ENCODE assay signal across 1 cellular context in genomic region chr3:52225452-52226228, GRCh38.
TF ChIP-seq lines count a peak whose summit lies in the region.

TLR9 (minus strand) TSS chr3:52225645; CDS start chr3:52225529, 116 bp downstream.

TF ChIP-seq in GM12878, 131 proteins besides CTCF, POLR2A, EP300 and RAD21 (continues in another document):
- no peak for TF ChIP-seq CUX1 (IDR thresholded peaks at IDR 0.05; ENCODE audit: insufficient replicate concordance, low read depth, low read length)
- TF ChIP-seq LARP7 (IDR thresholded peaks at IDR 0.05): no peak
- TF ChIP-seq ATF3 (IDR thresholded peaks at IDR 0.05; ENCODE audit: borderline replicate concordance, extremely low read depth, low read depth, low read length): no peak
- no peak for TF ChIP-seq ELK1 (IDR thresholded peaks at IDR 0.05; ENCODE audit: low read depth, low read length)
- no peak; the same call in 1 of the 2 replicates for TF ChIP-seq ATF7 (IDR thresholded peaks at IDR 0.05; ENCODE audit: low read depth)
- TF ChIP-seq SMC3 (IDR thresholded peaks at IDR 0.05; ENCODE audit: borderline replicate concordance, low read length): no peak
- TF ChIP-seq TCF7 (IDR thresholded peaks at IDR 0.05; ENCODE audit: borderline replicate concordance): no peak
- no peak; the same call in none of the 2 replicates for TF ChIP-seq DPF2 (IDR thresholded peaks at IDR 0.05)
- no peak for TF ChIP-seq ZBTB40 (IDR thresholded peaks at IDR 0.05; ENCODE audit: borderline replicate concordance)
- no peak for TF ChIP-seq BCL3 (IDR thresholded peaks at IDR 0.05; ENCODE audit: borderline replicate concordance, insufficient read depth, low read depth, low read length, poor library complexity, severe bottlenecking)
- 0 out of 2 replicates have a peak, but pooled peaks have one; percentile 30 for TF ChIP-seq TAF1 (IDR thresholded peaks at IDR 0.05; ENCODE audit: borderline replicate concordance, low read depth, low read length)
- TF ChIP-seq SREBF2 (IDR thresholded peaks at IDR 0.05; ENCODE audit: low read length): no peak
- peak; percentile 82 for TF ChIP-seq MEF2B (IDR thresholded peaks at IDR 0.05; ENCODE audit: partially characterized antibody, poor library complexity, severe bottlenecking)
- TF ChIP-seq YBX1 (IDR thresholded peaks at IDR 0.05): no peak
- TF ChIP-seq CREB1 (IDR thresholded peaks at IDR 0.05; ENCODE audit: low read depth): no peak
- TF ChIP-seq SMARCA5 (IDR thresholded peaks at IDR 0.05): peak; percentile 47; the same call in 1 of the 2 replicates
- no peak; the same call in 1 of the 2 replicates for TF ChIP-seq MAX (IDR thresholded peaks at IDR 0.05; ENCODE audit: low read depth, low read length)
- no peak for TF ChIP-seq SREBF1 (IDR thresholded peaks at IDR 0.05; ENCODE audit: low read length)
- TF ChIP-seq TCF12 (IDR thresholded peaks at IDR 0.05; ENCODE audit: low read depth, low read length): peak; percentile 93
- TF ChIP-seq ZNF687 (IDR thresholded peaks at IDR 0.05): no peak
- TF ChIP-seq BRCA1 (IDR thresholded peaks at IDR 0.05; ENCODE audit: low read depth, low read length): no peak
- peak; percentile 16 for TF ChIP-seq GATAD2B (conservative IDR thresholded peaks at IDR 0.05; ENCODE audit: low read depth)
- TF ChIP-seq KDM1A (IDR thresholded peaks at IDR 0.05; ENCODE audit: borderline replicate concordance): no peak
- TF ChIP-seq NFXL1 (IDR thresholded peaks at IDR 0.05; ENCODE audit: borderline replicate concordance): no peak
- TF ChIP-seq HSF1 (IDR thresholded peaks at IDR 0.05; ENCODE audit: low read depth, low read length): no peak
- no peak; a peak in 1 of 4 replicates for TF ChIP-seq BHLHE40 (IDR thresholded peaks at IDR 0.05; ENCODE audit: borderline replicate concordance in 1 of 2, low read depth in 2 of 2, low read length in 1 of 2)
- TF ChIP-seq MTA3 (IDR thresholded peaks at IDR 0.05; ENCODE audit: borderline replicate concordance, low read length): 0 out of 2 replicates have a peak, but pooled peaks have one; percentile 59
- no peak for TF ChIP-seq PAX5 (IDR thresholded peaks at IDR 0.05; ENCODE audit: borderline replicate concordance, low read depth, low read length)
- TF ChIP-seq HDAC2 (IDR thresholded peaks at IDR 0.05): no peak
- TF ChIP-seq SP1 (IDR thresholded peaks at IDR 0.05; ENCODE audit: low read depth, low read length): no peak
- TF ChIP-seq NR2C1 (IDR thresholded peaks at IDR 0.05): no peak
- peak; percentile 49; the same call in 1 of the 2 replicates for TF ChIP-seq ZNF217 (IDR thresholded peaks at IDR 0.05)
- TF ChIP-seq GABPA (IDR thresholded peaks at IDR 0.05; ENCODE audit: low read depth): no peak
- peak; percentile 67 for TF ChIP-seq RUNX3 (IDR thresholded peaks at IDR 0.05; ENCODE audit: low read length)
- 0 out of 2 replicates have a peak, but pooled peaks have one; percentile 16 for TF ChIP-seq CHD1 (IDR thresholded peaks at IDR 0.05; ENCODE audit: low read depth, low read length)
- TF ChIP-seq STAT3 (IDR thresholded peaks at IDR 0.05; ENCODE audit: low read depth, low read length): no peak
- no peak for TF ChIP-seq RAD51 (IDR thresholded peaks at IDR 0.05)
- no peak for TF ChIP-seq PRDM15 (CRISPR knock-in tag; IDR thresholded peaks at IDR 0.05)
- no peak for TF ChIP-seq SIN3A (IDR thresholded peaks at IDR 0.05; ENCODE audit: low read depth, low read length)
